Comparison of ENCODE assay signal across 8 cellular contexts in genomic region chr1:109621402-109622101, GRCh38. TPM values are rescaled to one million over a fixed set of nuclear protein-coding genes. Genes with fewer than 3 reads are reported as not detected.
DNase-seq lines count a peak whose midpoint lies in the region; ATAC-seq and TF ChIP-seq lines count a peak whose summit lies in the region.

No MANE protein-coding gene starts in this region.

- CTCF ChIA-PET in BJ (lab: Yijun Ruan, JAX): interaction anchor here (0.8 to 13.3 kb wide), 5 partner anchors 11 to 152 kb away, joined by 3 to 153 read pairs (median 4); no protein-coding TSS in a partner anchor

- H3K27me3 ChIP-seq in BJ (ENCODE audit: control insufficient read depth, insufficient read depth, low read length): no peaks in the 10 kb centered on the region

- H3K4me3 ChIP-seq in BJ (ENCODE audit: low read depth, low read length): peak overlapping the region; percentile 83

- peaks cover 0 to 12% (median 5%) of the 10 kb centered on the region in 3 donors for H3K36me3 Mint-ChIP-seq in naive thymus-derived CD8-positive, alpha-beta T cell

- H3K4me1 Mint-ChIP-seq in naive thymus-derived CD8-positive, alpha-beta T cell: peaks cover 46 to 85% (median 65%) of the 10 kb centered on the region in 4 donors

- H3K9me3 ChIP-seq in KOPT-K1 (ENCODE audit: insufficient read depth, low read length, poor library complexity, severe bottlenecking): no peaks in the 10 kb centered on the region

- DNase-seq in BJ (ENCODE audit: low read depth) (no peak), DMS 273 (lab: John Stamatoyannopoulos, UW; ENCODE audit: unreplicated experiment) (no peak), SKM-1 (lab: John Stamatoyannopoulos, UW; ENCODE audit: unreplicated experiment) (no peak), NCI-H2107 (lab: John Stamatoyannopoulos, UW) (no peak)
- DNase-seq in naive thymus-derived CD8-positive, alpha-beta T cell: no peak

- peak overlapping the region; percentile 90 to 99 (median 98) for H3K27ac Mint-ChIP-seq in naive thymus-derived CD8-positive, alpha-beta T cell

- peak overlapping the region; percentile 91 to 99 (median 97) for H3K4me3 Mint-ChIP-seq in naive thymus-derived CD8-positive, alpha-beta T cell

- peaks cover 4% of the 10 kb centered on the region for H3K36me3 ChIP-seq in BJ (ENCODE audit: control insufficient read depth, insufficient read depth, low read length)
- peaks cover 13% of the 10 kb centered on the region; the same call in 1 of the 2 replicates for H3K36me3 ChIP-seq in KOPT-K1 (ENCODE audit: insufficient read depth, low read length)

- ATAC-seq in naive thymus-derived CD8-positive, alpha-beta T cell: peak; percentile 5 to 9
- no peak for ATAC-seq in HG03571 (IDR thresholded peaks at IDR 0.05; ENCODE audit: unreplicated experiment)

- POLR2A ChIA-PET in BJ (lab: Charles Lee): interaction anchor here (0.6 kb wide), 1 partner anchor 138 kb away, joined by 21 read pairs; no protein-coding TSS in a partner anchor
- POLR2A ChIA-PET in naive thymus-derived CD8-positive, alpha-beta T cell (lab: Charles Lee): interaction anchor here (4.7 kb wide), 1 partner anchor 73 kb away, joined by 48 read pairs; the partner anchor contains the start of gene GNAI3

- no peaks in the 10 kb centered on the region for H3K9me3 Mint-ChIP-seq in naive thymus-derived CD8-positive, alpha-beta T cell

- no peaks in the 10 kb centered on the region for H3K27me3 Mint-ChIP-seq in naive thymus-derived CD8-positive, alpha-beta T cell

- H3K27ac ChIP-seq in KOPT-K1 (ENCODE audit: low read depth, low read length, poor library complexity, severe bottlenecking) (peak overlapping the region; percentile 93), cingulate gyrus (ENCODE audit: low read depth, low read length) (peak overlapping the region; percentile 76)

- no peak for TF ChIP-seq CTCF in BJ (IDR thresholded peaks at IDR 0.05; ENCODE audit: insufficient read depth, low read depth, low read length)

RNA-seq across cellular contexts. Expression of gene AMPD2, which starts 1.9 kb away (rescaled TPM):
- polyA plus RNA-seq in BJ (2011; rRNA removed): 43.1 and 86.9 TPM in 2 replicates
- 65.6 and 102 TPM in 2 replicates for polyA minus RNA-seq in BJ (2011; rRNA and poly(A)+ RNA removed)
- 10 to 100 TPM; 71.1 to 76.0 TPM for total RNA-seq in naive thymus-derived CD8-positive, alpha-beta T cell
- 10 to 100 TPM; 21.9 to 33.9 (median 24.4) TPM for polyA plus RNA-seq in naive thymus-derived CD8-positive, alpha-beta T cell

RNA-seq across cellular contexts. Expression of gene GNAT2, which starts 2.1 kb away (rescaled TPM):
- polyA plus RNA-seq in BJ (2011; rRNA removed): 0.09 and 0.15 TPM in 2 replicates
- polyA minus RNA-seq in BJ (2011; rRNA and poly(A)+ RNA removed): not detected in 2 replicates
- total RNA-seq in naive thymus-derived CD8-positive, alpha-beta T cell: not detected
- polyA plus RNA-seq in naive thymus-derived CD8-positive, alpha-beta T cell: not detected

RNA-seq across cellular contexts. Expression of gene GSTM4, which starts 34.3 kb away (rescaled TPM):
- polyA plus RNA-seq in BJ (2011; rRNA removed): 28.4 and 28.5 TPM in 2 replicates
- 13.6 and 14.1 TPM in 2 replicates for polyA minus RNA-seq in BJ (2011; rRNA and poly(A)+ RNA removed)
- total RNA-seq in naive thymus-derived CD8-positive, alpha-beta T cell: 1 to 10 TPM; 2.5 to 3.8 TPM
- polyA plus RNA-seq in naive thymus-derived CD8-positive, alpha-beta T cell: 10 to 100 TPM in 2 of 3 donors, 1 to 10 TPM in 1; 8.6 to 17.4 (median 17.3) TPM

RNA-seq across cellular contexts. Expression of gene GSTM2, which starts 46.3 kb away (rescaled TPM):
- 49.0 and 62.3 TPM in 2 replicates for polyA plus RNA-seq in BJ (2011; rRNA removed)
- polyA minus RNA-seq in BJ (2011; rRNA and poly(A)+ RNA removed): 16.3 and 26.2 TPM in 2 replicates
- 10 to 100 TPM; 70.7 to 75.9 TPM for total RNA-seq in naive thymus-derived CD8-positive, alpha-beta T cell
- 10 to 100 TPM; 20.8 to 51.7 (median 40.7) TPM for polyA plus RNA-seq in naive thymus-derived CD8-positive, alpha-beta T cell
